In the genomic region with DNA sequence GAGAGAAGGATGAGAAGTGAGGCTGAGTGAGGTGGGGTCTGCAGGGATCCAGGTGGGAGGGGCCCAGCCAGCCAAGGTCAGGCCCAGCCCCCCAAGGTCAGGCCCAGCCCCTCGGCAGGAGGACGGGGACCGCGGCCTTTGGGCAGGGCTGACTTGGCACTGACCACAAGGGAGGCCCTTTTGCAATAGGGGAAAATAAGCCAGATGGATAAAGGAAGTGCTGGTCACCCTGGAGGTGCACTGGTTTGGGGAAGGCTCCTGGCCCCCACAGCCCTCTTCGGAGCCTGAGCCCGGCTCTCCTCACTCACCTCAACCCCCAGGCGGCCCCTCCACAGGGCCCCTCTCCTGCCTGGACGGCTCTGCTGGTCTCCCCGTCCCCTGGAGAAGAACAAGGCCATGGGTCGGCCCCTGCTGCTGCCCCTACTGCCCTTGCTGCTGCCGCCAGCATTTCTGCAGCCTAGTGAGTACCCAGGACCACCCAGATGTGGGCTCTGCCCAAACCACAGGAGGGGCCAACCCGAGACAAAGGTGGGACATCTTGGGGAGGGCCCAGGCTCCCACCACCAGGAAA, we compare ENCODE assay signal across 11 cellular contexts. TPM values are rescaled to one million over a fixed set of nuclear protein-coding genes. Genes with fewer than 3 reads are reported as not detected.
DNase-seq lines count a peak whose midpoint lies in the region; ATAC-seq, FAIRE-seq and TF ChIP-seq lines count a peak whose summit lies in the region.
"Had no signal": no experiment of that assay in that cellular context is flagged by ENCODE, and none has a peak within 500 bp of the region (broad histone marks: within the 10 kb centered on the region; RNA-seq: fewer than 3 reads in every experiment).

A gene (plus strand): TSS at position 227 of the 571 bp plus-strand sequence. CDS start 170 bp downstream, at position 397.

- peaks cover 38 to 53% of the 10 kb centered on the region in 2 donors for H3K4me1 Mint-ChIP-seq in natural killer cell treated with Interleukin-12 subunit alpha and Interleukin-12 subunit beta and Interleukin-15 and Interleukin-18, amount 100 ng/mL, for 72 hours (ENCODE audit: low read depth in 2 of 2)

- peak within 1 kb of the TSS; percentile 85 for H2AFZ ChIP-seq in endothelial cell of umbilical vein (ENCODE audit: low read depth, low read length)

- POLR2A ChIA-PET in endothelial cell of umbilical vein (lab: Charles Lee) = no interaction called here

- peak within 1 kb of the TSS; percentile 56 for H3K4me3 ChIP-seq in NB4 (ENCODE audit: low read depth, low read length)
- no peak within 1 kb of the TSS for H3K4me3 ChIP-seq in endothelial cell of umbilical vein (replicated peaks in 1 of 3; ENCODE audit: insufficient read depth in 1 of 3, low read depth in 1 of 3, low read length in 3 of 3)

- FAIRE-seq in endothelial cell of umbilical vein (lab: Jason Lieb, UNC) = no peak
- FAIRE-seq: H54 had no signal

- H3K4me2 ChIP-seq in endothelial cell of umbilical vein (ENCODE audit: insufficient read depth, low read length) = no peak within 1 kb of the TSS

- no peaks in the 10 kb centered on the region for H3K9me3 Mint-ChIP-seq in natural killer cell treated with Interleukin-12 subunit alpha and Interleukin-12 subunit beta and Interleukin-15 and Interleukin-18, amount 100 ng/mL, for 72 hours

- H3K27me3 ChIP-seq in endothelial cell of umbilical vein (ENCODE audit: control insufficient read depth in 2 of 2, insufficient read depth in 2 of 2, low read length in 2 of 2) = no peaks in the 10 kb centered on the region

- no peaks in the 10 kb centered on the region for H4K20me1 ChIP-seq in endothelial cell of umbilical vein (replicated peaks; ENCODE audit: control insufficient read depth, extremely low read depth, insufficient read depth, low read length)

- dilution Hi-C loops in endothelial cell of umbilical vein (cut with MboI; ENCODE audit: extremely low pct_ligation_motif_present, low sequenced_read_pairs) = no loop called here

- peak within 1 kb of the TSS; percentile 70 for H3K4me3 Mint-ChIP-seq in natural killer cell treated with Interleukin-12 subunit alpha and Interleukin-12 subunit beta and Interleukin-15 and Interleukin-18, amount 100 ng/mL, for 72 hours

- H3K27ac ChIP-seq in endothelial cell of umbilical vein (ENCODE audit: insufficient read depth, low read depth, low read length) = no peak within 1 kb of the TSS

- H3K9me1 ChIP-seq in endothelial cell of umbilical vein (replicated peaks; ENCODE audit: control insufficient read depth, extremely low read depth, insufficient read depth, low read length) = no peaks in the 10 kb centered on the region

- DNase-seq in Ammon's horn (ENCODE audit: low spot score) = peak; percentile 38
- peak; percentile 81 for DNase-seq in NB4 (ENCODE audit: low read depth)
- no peak for DNase-seq in endothelial cell of umbilical vein (ENCODE audit: low read depth, low spot score)
- DNase-seq in natural killer cell treated with Interleukin-12 subunit alpha and Interleukin-12 subunit beta and Interleukin-15 and Interleukin-18, amount 100 ng/mL, for 72 hours (ENCODE audit: low spot score) = no peak
- no peak for DNase-seq in DMS53 (lab: John Stamatoyannopoulos, UW)
- DNase-seq in NCI-H226 = no peak
- DNase-seq in NCI-H2171 treated with DMSO at 0.1 percent for 48 hours (lab: John Stamatoyannopoulos, UW) = no peak
- no peak for DNase-seq in DMS79 treated with DMSO at 0.1 percent for 48 hours (lab: John Stamatoyannopoulos, UW)
- DNase-seq: EL, NCI-H1092 treated with DMSO at 0.1 percent for 48 hours had no signal

- H3K9ac ChIP-seq in endothelial cell of umbilical vein (replicated peaks; ENCODE audit: extremely low read depth, insufficient read depth, low read length) = no peak within 1 kb of the TSS

- intact Hi-C loops in endothelial cell of umbilical vein (cut with micrococcal nuclease) = no loop called here

- H3K79me2 ChIP-seq in endothelial cell of umbilical vein (ENCODE audit: control insufficient read depth, insufficient read depth, low read length) = no peaks in the 10 kb centered on the region

- TF ChIP-seq CTCF in NB4 (IDR thresholded peaks at IDR 0.05; ENCODE audit: low read depth, low read length) (no peak), endothelial cell of umbilical vein (IDR thresholded peaks at IDR 0.05; ENCODE audit: extremely low read depth in 1 of 2, insufficient read depth in 1 of 2, low read depth in 1 of 2, low read length in 2 of 2) (no peak)

- H3K27ac Mint-ChIP-seq in natural killer cell treated with Interleukin-12 subunit alpha and Interleukin-12 subunit beta and Interleukin-15 and Interleukin-18, amount 100 ng/mL, for 72 hours = peak within 1 kb of the TSS; percentile 92 to 98

- TF ChIP-seq POLR2A in NB4 (IDR thresholded peaks at IDR 0.05; ENCODE audit: extremely low read depth, insufficient read length) (no peak), endothelial cell of umbilical vein (IDR thresholded peaks at IDR 0.05; ENCODE audit: low read depth, low read length) (no peak)

- no peaks in the 10 kb centered on the region for H3K36me3 Mint-ChIP-seq in natural killer cell treated with Interleukin-12 subunit alpha and Interleukin-12 subunit beta and Interleukin-15 and Interleukin-18, amount 100 ng/mL, for 72 hours

- peaks cover 4% of the 10 kb centered on the region for H3K4me1 ChIP-seq in endothelial cell of umbilical vein (ENCODE audit: control insufficient read depth, extremely low read depth, insufficient read depth, low read length)

- no peaks in the 10 kb centered on the region for H3K9me3 ChIP-seq in endothelial cell of umbilical vein (replicated peaks; ENCODE audit: control insufficient read depth, insufficient read depth, low read length)

- CTCF ChIA-PET in endothelial cell of umbilical vein (lab: Charles Lee) = interaction anchor here (3.7 kb wide), 1 partner anchor 34 kb away, joined by 16 read pairs; no protein-coding TSS in a partner anchor

- no peaks in the 10 kb centered on the region for H3K36me3 ChIP-seq in endothelial cell of umbilical vein (ENCODE audit: control insufficient read depth in 2 of 2, extremely low read depth in 1 of 2, insufficient read depth in 2 of 2, low read length in 2 of 2)

- peak in 1 of 2 donors; percentile 2 for ATAC-seq in natural killer cell treated with Interleukin-12 subunit alpha and Interleukin-12 subunit beta and Interleukin-15 and Interleukin-18, amount 100 ng/mL, for 72 hours

- no peaks in the 10 kb centered on the region for H3K27me3 Mint-ChIP-seq in natural killer cell treated with Interleukin-12 subunit alpha and Interleukin-12 subunit beta and Interleukin-15 and Interleukin-18, amount 100 ng/mL, for 72 hours

- BruUV-seq in endothelial cell of umbilical vein (replicated peaks; lab: Mats Ljungman, UMichigan) = no TSS peak

TF ChIP-seq in endothelial cell of umbilical vein, 7 proteins besides CTCF, POLR2A, EP300 and RAD21:
- TF ChIP-seq JUN (IDR thresholded peaks at IDR 0.05; ENCODE audit: borderline replicate concordance, insufficient read depth, insufficient read length, low read depth) = no peak
- no peak for TF ChIP-seq POLR2AphosphoS5 (IDR thresholded peaks at IDR 0.05; ENCODE audit: insufficient read depth, low read depth, low read length)
- TF ChIP-seq GATA2 (IDR thresholded peaks at IDR 0.05; ENCODE audit: insufficient read depth, insufficient read length, low read depth, low read length) = no peak
- TF ChIP-seq, protein P1, sequence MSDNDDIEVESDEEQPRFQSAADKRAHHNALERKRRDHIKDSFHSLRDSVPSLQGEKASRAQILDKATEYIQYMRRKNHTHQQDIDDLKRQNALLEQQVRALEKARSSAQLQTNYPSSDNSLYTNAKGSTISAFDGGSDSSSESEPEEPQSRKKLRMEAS (IDR thresholded peaks at IDR 0.05; ENCODE audit: insufficient read depth, insufficient read length) = no peak
- TF ChIP-seq MYC (IDR thresholded peaks at IDR 0.05; ENCODE audit: low read depth, low read length) = no peak
- no peak for TF ChIP-seq FOS (IDR thresholded peaks at IDR 0.05; ENCODE audit: borderline replicate concordance, insufficient read depth, low read length)
- TF ChIP-seq EZH2 (IDR thresholded peaks at IDR 0.05; ENCODE audit: borderline replicate concordance, low read depth, low read length, severe bottlenecking) = no peak

RNA-seq across cellular contexts. Expression of the gene that starts here (rescaled TPM):
- total RNA-seq in endothelial cell of umbilical vein = 0.53 and 1.3 TPM in 2 replicates
- 0.61 and 0.67 TPM in 2 replicates for polyA plus RNA-seq in endothelial cell of umbilical vein
- polyA plus RNA-seq in endothelial cell of umbilical vein (2011; cell fraction: cytosol; rRNA removed) = 0.32 and 0.39 TPM in 2 replicates
- 3.6 and 4.8 TPM in 2 replicates for polyA plus RNA-seq in endothelial cell of umbilical vein (2011; cell fraction: nucleus; rRNA removed)
- polyA plus RNA-seq in endothelial cell of umbilical vein (2012) = 1.8 and 3.6 TPM in 2 replicates
- 1.5 and 1.8 TPM in 2 replicates for polyA minus RNA-seq in endothelial cell of umbilical vein
- polyA minus RNA-seq in endothelial cell of umbilical vein (2011; cell fraction: cytosol; rRNA and poly(A)+ RNA removed) = 1.5 TPM
- polyA minus RNA-seq in endothelial cell of umbilical vein (2011; cell fraction: nucleus; rRNA and poly(A)+ RNA removed) = 2.4 and 2.6 TPM in 2 replicates
- total RNA-seq in natural killer cell treated with Interleukin-12 subunit alpha and Interleukin-12 subunit beta and Interleukin-15 and Interleukin-18, amount 100 ng/mL, for 72 hours = 1 to 10 TPM; 3.7 to 6.8 TPM

Comparison
In these comparisons a context has a peak if more than half of its experiments do, and no peak if none do; other contexts are left out.
1. DNase-seq: peak in Ammon's horn (single experiment) and NB4 (single experiment); none in endothelial cell of umbilical vein (single experiment), natural killer cell treated with Interleukin-12 subunit alpha and Interleukin-12 subunit beta and Interleukin-15 and Interleukin-18, amount 100 ng/mL, for 72 hours (single experiment), DMS53 (single experiment), NCI-H226 (single experiment), NCI-H2171 treated with DMSO at 0.1 percent for 48 hours (single experiment) and DMS79 treated with DMSO at 0.1 percent for 48 hours (single experiment).